In genomic region chr16:11597268-11597690, GRCh38 we compare ENCODE assay signal across 8 cellular contexts. TPM values are rescaled to one million over a fixed set of nuclear protein-coding genes. Genes with fewer than 3 reads are reported as not detected.
A peak's percentile ranks its signal among the peaks of the same experiment; 100 is the strongest.
DNase-seq lines count a peak whose midpoint lies in the region; TF ChIP-seq lines count a peak whose summit lies in the region.

No MANE protein-coding gene starts in this region.

- H3K27ac ChIP-seq in BLaER1 (0 out of 2 replicates have a peak overlapping the region, but pooled peaks have one; percentile 2), neural progenitor cell (peak overlapping the region; percentile 34)
- H3K27ac ChIP-seq in effector memory CD4-positive, alpha-beta T cell (ENCODE audit: insufficient read depth, low read length, poor library complexity, severe bottlenecking) = no peak overlapping the region

- peak; percentile 46 for DNase-seq in LoVo (ENCODE audit: low spot score)
- no peak for DNase-seq in chondrocyte (ENCODE audit: low spot score)
- no peak for DNase-seq in neural progenitor cell (ENCODE audit: low spot score)
- no peak for DNase-seq in T1000 (lab: John Stamatoyannopoulos, UW)
- DNase-seq in NCI-H1105 treated with DMSO at 0.1 percent for 48 hours (lab: John Stamatoyannopoulos, UW) = no peak
- DNase-seq in mesenteric fat pad (ENCODE audit: low spot score) = no peak
- DNase-seq in effector memory CD4-positive, alpha-beta T cell = no peak

- TF ChIP-seq CTCF in chondrocyte (IDR thresholded peaks at IDR 0.05) (no peak), neural progenitor cell (IDR thresholded peaks at IDR 0.05) (no peak)

- H3K36me3 ChIP-seq in BLaER1 (no peaks in the 10 kb centered on the region), neural progenitor cell (no peaks in the 10 kb centered on the region)
- no peaks in the 10 kb centered on the region for H3K36me3 ChIP-seq in effector memory CD4-positive, alpha-beta T cell (ENCODE audit: control insufficient read depth, insufficient read depth, low read length)

- H3K4me1 Mint-ChIP-seq in chondrocyte (ENCODE audit: low read depth) (peaks cover 26% of the 10 kb centered on the region), neural progenitor cell (peaks cover 24% of the 10 kb centered on the region)

- H3K27me3 Mint-ChIP-seq in chondrocyte (ENCODE audit: low read depth) (no peaks in the 10 kb centered on the region), neural progenitor cell (ENCODE audit: insufficient read depth, low read depth) (peaks cover 12% of the 10 kb centered on the region)

- H4K20me1 ChIP-seq in BLaER1 = no peaks in the 10 kb centered on the region
- no peaks in the 10 kb centered on the region for H4K20me1 ChIP-seq in neural progenitor cell (ENCODE audit: low read depth)

- no peak overlapping the region for H3K4me3 Mint-ChIP-seq in chondrocyte (ENCODE audit: unreplicated experiment)
- H3K4me3 Mint-ChIP-seq in neural progenitor cell = no peak overlapping the region

- H3K4me1 ChIP-seq in BLaER1 (peaks cover 43% of the 10 kb centered on the region), neural progenitor cell (peaks cover 14% of the 10 kb centered on the region)
- H3K4me1 ChIP-seq in effector memory CD4-positive, alpha-beta T cell (ENCODE audit: control insufficient read depth, insufficient read depth, low read length, poor library complexity, severe bottlenecking) = no peaks in the 10 kb centered on the region

- H2AFZ ChIP-seq in neural progenitor cell (replicated peaks) = no peak overlapping the region

- H3F3A ChIP-seq in neural progenitor cell (ENCODE audit: low read depth) = peaks cover 18% of the 10 kb centered on the region

- H3K27me3 ChIP-seq in BLaER1 = no peaks in the 10 kb centered on the region
- H3K27me3 ChIP-seq in neural progenitor cell = no peaks in the 10 kb centered on the region
- H3K27me3 ChIP-seq in effector memory CD4-positive, alpha-beta T cell (replicated peaks; ENCODE audit: control insufficient read depth, insufficient read depth, low read length, poor library complexity, severe bottlenecking) = no peaks in the 10 kb centered on the region

- peak overlapping the region; percentile 79 for H3K27ac Mint-ChIP-seq in chondrocyte (ENCODE audit: unreplicated experiment)
- peak overlapping the region; percentile 40 for H3K27ac Mint-ChIP-seq in neural progenitor cell

- no peaks in the 10 kb centered on the region for H3K79me2 ChIP-seq in neural progenitor cell (ENCODE audit: low read depth)

- H3K4me3 ChIP-seq in BLaER1 (no peak overlapping the region), neural progenitor cell (no peak overlapping the region)
- no peak overlapping the region for H3K4me3 ChIP-seq in effector memory CD4-positive, alpha-beta T cell (ENCODE audit: insufficient read depth, low read depth, low read length, poor library complexity, severe bottlenecking)

- peak overlapping the region; percentile 66 for H3K4me2 ChIP-seq in BLaER1
- H3K4me2 ChIP-seq in neural progenitor cell = no peak overlapping the region

- H3K9ac ChIP-seq in BLaER1 (no peak overlapping the region), neural progenitor cell (no peak overlapping the region)

- H3K9me3 ChIP-seq in BLaER1 (no peaks in the 10 kb centered on the region), neural progenitor cell (ENCODE audit: low read depth) (no peaks in the 10 kb centered on the region)
- H3K9me3 ChIP-seq in effector memory CD4-positive, alpha-beta T cell (ENCODE audit: control insufficient read depth, low read length) = no peaks in the 10 kb centered on the region

- H3K9me3 Mint-ChIP-seq in chondrocyte (ENCODE audit: low read depth) (no peaks in the 10 kb centered on the region), neural progenitor cell (no peaks in the 10 kb centered on the region)

- H3K36me3 Mint-ChIP-seq in chondrocyte (ENCODE audit: low read depth) (no peaks in the 10 kb centered on the region), neural progenitor cell (no peaks in the 10 kb centered on the region)

RNA-seq across cellular contexts. Expression of gene LITAF, which starts 10.6 kb away (rescaled TPM):
- total RNA-seq in chondrocyte = 74.5 to 91.9 TPM (median 90.0 TPM) in 3 replicates
- 42.5 and 50.0 TPM in 2 replicates for total RNA-seq in neural progenitor cell (ENCODE audit: low replicate concordance)
- 191 TPM for total RNA-seq in mesenteric fat pad
